ENCODE assay signal across 9 cellular contexts in the genomic region with DNA sequence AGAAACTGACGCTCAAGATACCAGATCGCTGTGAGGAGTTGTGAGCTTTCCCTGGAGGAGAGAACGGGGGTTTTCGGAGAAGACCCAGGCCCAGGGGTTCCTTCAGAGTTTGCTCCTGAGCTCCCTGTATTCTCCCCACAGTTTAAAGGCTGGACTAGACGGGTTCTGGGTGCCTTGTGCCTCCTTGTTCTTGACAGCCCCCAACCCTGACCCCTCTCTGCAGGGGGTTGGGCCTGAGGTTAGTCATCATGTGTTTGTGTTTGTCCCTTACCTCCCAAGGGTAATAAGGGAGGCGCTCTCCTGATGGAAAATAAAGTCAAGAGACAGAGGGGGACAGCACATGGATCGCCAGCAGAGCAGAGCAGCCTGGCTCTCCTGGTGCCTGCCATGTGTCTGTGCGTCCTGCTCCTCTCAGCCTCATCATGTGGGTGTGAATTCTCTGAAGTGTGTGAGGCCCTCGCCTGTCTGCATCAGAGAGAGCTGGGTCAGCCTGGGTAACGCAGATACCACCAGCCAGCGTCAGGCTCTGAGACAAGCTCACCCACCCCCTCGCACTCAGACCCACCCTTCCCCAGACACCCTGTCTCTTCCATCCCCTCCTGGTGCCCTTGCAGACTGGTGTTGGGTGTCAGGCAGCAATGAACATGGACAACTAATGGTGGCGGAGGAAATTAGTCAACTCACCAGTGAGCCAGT. TPM values are rescaled to one million over a fixed set of nuclear protein-coding genes. Genes with fewer than 3 reads are reported as not detected.
DNase-seq lines count a peak whose midpoint lies in the region; ATAC-seq and TF ChIP-seq lines count a peak whose summit lies in the region.
"Had no signal": no experiment of that assay in that cellular context is flagged by ENCODE, and none has a peak within 500 bp of the region (broad histone marks: within the 10 kb centered on the region; RNA-seq: fewer than 3 reads in every experiment).

No MANE protein-coding gene starts in this region.

- peak overlapping the region; percentile 60; the same call in 1 of the 2 replicates for H3K4me3 ChIP-seq in PC-9
- H3K4me3 ChIP-seq in esophagus (ENCODE audit: low read depth in 1 of 2, low read length in 2 of 2): no peak overlapping the region

- H3K27ac Mint-ChIP-seq in activated CD4-positive, alpha-beta memory T cell treated with anti-CD3 and anti-CD28 coated beads for 36 hours: no peak overlapping the region

- H3K4me1 ChIP-seq in PC-9 (replicated peaks; ENCODE audit: insufficient read depth) (peaks cover 76% of the 10 kb centered on the region), esophagus (ENCODE audit: control insufficient read depth in 2 of 2, insufficient read depth in 2 of 2, low read length in 1 of 2) (peaks cover 0 to 18% of the 10 kb centered on the region in 2 donors)

- H3K36me3 ChIP-seq in PC-9 (ENCODE audit: low read depth): no peaks in the 10 kb centered on the region; the same call in 1 of the 2 replicates
- H3K36me3 ChIP-seq in esophagus (ENCODE audit: control insufficient read depth in 2 of 2, insufficient read depth in 2 of 2, low read length in 1 of 2): peaks cover 0 to 3% of the 10 kb centered on the region in 2 donors

- H2AFZ ChIP-seq in PC-9: no peak overlapping the region

- peaks cover 12% of the 10 kb centered on the region for H3K4me1 Mint-ChIP-seq in activated CD4-positive, alpha-beta memory T cell treated with anti-CD3 and anti-CD28 coated beads for 36 hours (ENCODE audit: low read depth)

- no peak overlapping the region for H3K4me3 Mint-ChIP-seq in activated CD4-positive, alpha-beta memory T cell treated with anti-CD3 and anti-CD28 coated beads for 36 hours

- no peaks in the 10 kb centered on the region for H4K20me1 ChIP-seq in PC-9 (ENCODE audit: insufficient read depth)

- BruUV-seq in PC-9 (replicated peaks; lab: Mats Ljungman, UMichigan): TSS peak; percentile 58

- H3K36me3 Mint-ChIP-seq in activated CD4-positive, alpha-beta memory T cell treated with anti-CD3 and anti-CD28 coated beads for 36 hours: no peaks in the 10 kb centered on the region

- no peaks in the 10 kb centered on the region for H3K27me3 Mint-ChIP-seq in activated CD4-positive, alpha-beta memory T cell treated with anti-CD3 and anti-CD28 coated beads for 36 hours

- H3K9me2 ChIP-seq in PC-9 (ENCODE audit: insufficient read depth): no peaks in the 10 kb centered on the region

- TF ChIP-seq CTCF in 22Rv1 (IDR thresholded peaks at IDR 0.05) (no peak), PC-9 (conservative IDR thresholded peaks at IDR 0.05) (no peak), omental fat pad (IDR thresholded peaks at IDR 0.05) (no peak)

- CTCF ChIA-PET in PC-9 (lab: Charles Lee): interaction anchor here (0.6 to 0.9 kb wide), 4 partner anchors 11 to 35 kb away, joined by 3 to 5 read pairs (median 4); a partner anchor contains a TSS
- CTCF ChIA-PET in activated CD4-positive, alpha-beta memory T cell treated with anti-CD3 and anti-CD28 coated beads for 36 hours (lab: Charles Lee): interaction anchor here (1.3 to 5.0 kb wide), 3 partner anchors 20 to 35 kb away, joined by 3 to 41 read pairs (median 6); a partner anchor contains a TSS

- H3K4me2 ChIP-seq in PC-9: peak overlapping the region; percentile 94

- H3K79me2 ChIP-seq in PC-9 (ENCODE audit: low read depth): peaks cover 18% of the 10 kb centered on the region

- H3K27ac ChIP-seq in 22Rv1 (0 out of 2 replicates have a peak overlapping the region, but pooled peaks have one; percentile 26), PC-9 (peak overlapping the region; percentile 95), esophagus (ENCODE audit: low read depth in 2 of 2, low read length in 1 of 2) (peak overlapping the region; percentile 98 to 99)

- H3K9me3 ChIP-seq in PC-9 (ENCODE audit: insufficient read depth, low read depth): no peaks in the 10 kb centered on the region
- H3K9me3 ChIP-seq in esophagus (ENCODE audit: control insufficient read depth in 2 of 2, insufficient read depth in 1 of 2, low read depth in 1 of 2, low read length in 1 of 2): no peaks in the 10 kb centered on the region

- POLR2A ChIA-PET in PC-9 (lab: Charles Lee; ENCODE audit: unreplicated experiment): interaction anchor here (0.7 to 2.8 kb wide), 4 partner anchors 8 to 28 kb away, joined by 4 to 100 read pairs (median 5); a partner anchor contains a TSS
- POLR2A ChIA-PET in activated CD4-positive, alpha-beta memory T cell treated with anti-CD3 and anti-CD28 coated beads for 36 hours (lab: Charles Lee): interaction anchor here (1.8 kb wide), 1 partner anchor 9 kb away, joined by 4 read pairs; a partner anchor contains a TSS

- WGBS in esophagus, 2 donors: 65 to 77% methylated on average over 13 of the region's 13 CpGs

- ATAC-seq in omental fat pad (ENCODE audit: low FRiP score): peak; percentile 4

- DNase-seq in PC-9 (no peak), omental fat pad (ENCODE audit: low spot score) (no peak), SKM-1 (lab: John Stamatoyannopoulos, UW; ENCODE audit: unreplicated experiment) (no peak), amniotic stem cell (lab: John Stamatoyannopoulos, UW) (no peak), germinal center (ENCODE audit: low spot score) (no peak)
- DNase-seq in activated CD4-positive, alpha-beta memory T cell treated with anti-CD3 and anti-CD28 coated beads for 36 hours: no peak
- DNase-seq: activated naive CD4-positive, alpha-beta T cell treated with anti-CD3 and anti-CD28 coated beads, Interleukin-2, amount 50 U/mL, for 16 hours had no signal

- H3K27me3 ChIP-seq in PC-9 (ENCODE audit: insufficient read depth, low read depth) (no peaks in the 10 kb centered on the region), esophagus (ENCODE audit: control insufficient read depth in 1 of 2, insufficient read depth in 2 of 2, low read length in 2 of 2) (no peaks in the 10 kb centered on the region)

- H3F3A ChIP-seq in PC-9 (ENCODE audit: insufficient read depth, low read depth): peaks cover 74% of the 10 kb centered on the region

- intact Hi-C loops in PC-9 (cut with micrococcal nuclease; ENCODE audit: unreplicated experiment): no loop called here
- intact Hi-C loops in activated CD4-positive, alpha-beta memory T cell treated with anti-CD3 and anti-CD28 coated beads for 36 hours (cut with micrococcal nuclease): no loop called here

- H3K9me3 Mint-ChIP-seq in activated CD4-positive, alpha-beta memory T cell treated with anti-CD3 and anti-CD28 coated beads for 36 hours: no peaks in the 10 kb centered on the region

RNA-seq across cellular contexts. Expression of a gene that starts 8.8 kb away (rescaled TPM):
- 22.4 and 32.2 TPM in 2 replicates for total RNA-seq in PC-9 (2021)
- polyA plus RNA-seq in esophagus: 1 to 10 TPM; 3.7 to 4.5 TPM
- total RNA-seq in omental fat pad: 1 to 10 TPM; 1.4 to 9.3 (median 3.9) TPM
- 1 to 10 TPM; 5.3 to 5.6 TPM for total RNA-seq in activated CD4-positive, alpha-beta memory T cell treated with anti-CD3 and anti-CD28 coated beads for 36 hours

RNA-seq across cellular contexts. Expression of a gene that starts 22.2 kb away (rescaled TPM):
- total RNA-seq in PC-9 (2021): 49.3 and 64.9 TPM in 2 replicates
- 10 to 100 TPM; 20.4 to 24.2 TPM for polyA plus RNA-seq in esophagus
- 10 to 100 TPM; 21.9 to 31.0 (median 24.3) TPM for total RNA-seq in omental fat pad
- total RNA-seq in activated CD4-positive, alpha-beta memory T cell treated with anti-CD3 and anti-CD28 coated beads for 36 hours: 10 to 100 TPM; 24.9 to 25.4 TPM

RNA-seq across cellular contexts. Expression of a gene that starts 34.9 kb away (rescaled TPM):
- total RNA-seq in PC-9 (2021) (14.6 and 19.5 TPM in 2 replicates), omental fat pad (10 to 100 TPM in 2 of 4 donors, 1 to 10 TPM in 2; 6.4 to 23.2 (median 8.5) TPM)
- polyA plus RNA-seq in esophagus: 1 to 10 TPM; 5.9 to 8.8 TPM
- total RNA-seq in activated CD4-positive, alpha-beta memory T cell treated with anti-CD3 and anti-CD28 coated beads for 36 hours: 10 to 100 TPM; 12.5 to 13.8 TPM

RNA-seq across cellular contexts. Expression of a gene that starts 38.1 kb away (rescaled TPM):
- total RNA-seq in PC-9 (2021) (92.4 and 138 TPM in 2 replicates), omental fat pad (10 to 100 TPM; 35.4 to 68.4 (median 44.2) TPM)
- polyA plus RNA-seq in esophagus: 10 to 100 TPM; 34.2 to 47.3 TPM
- 1 to 10 TPM; 4.3 to 4.4 TPM for total RNA-seq in activated CD4-positive, alpha-beta memory T cell treated with anti-CD3 and anti-CD28 coated beads for 36 hours

RNA-seq across cellular contexts. Expression of a gene that starts 51.3 kb away (rescaled TPM):
- total RNA-seq in PC-9 (2021) (12.9 and 18.7 TPM in 2 replicates), omental fat pad (10 to 100 TPM; 19.7 to 56.4 (median 38.8) TPM)
- polyA plus RNA-seq in esophagus: 1 to 10 TPM; 4.3 to 5.2 TPM
- 100 to 1,000 TPM; 314 to 331 TPM for total RNA-seq in activated CD4-positive, alpha-beta memory T cell treated with anti-CD3 and anti-CD28 coated beads for 36 hours

Comparison
In these comparisons a context has a peak if more than half of its experiments do, and no peak if none do; other contexts are left out.
1. H3K27ac ChIP-seq: peak in every context shown above with its lines; median percentile 98 in esophagus; 95 in PC-9; 26 in 22Rv1.